Comparison of ENCODE assay signal across 12 cellular contexts in genomic region chrY:12661607-12661973, GRCh38. TPM values are rescaled to one million over a fixed set of nuclear protein-coding genes. Genes with fewer than 3 reads are reported as not detected.
A peak's percentile ranks its signal among the peaks of the same experiment; 100 is the strongest.
DNase-seq lines count a peak whose midpoint lies in the region; ATAC-seq and TF ChIP-seq lines count a peak whose summit lies in the region.
"Had no signal": no experiment of that assay in that cellular context is flagged by ENCODE, and none has a peak within 500 bp of the region (broad histone marks: within the 10 kb centered on the region; RNA-seq: fewer than 3 reads in every experiment).

No MANE protein-coding gene starts in this region.

- TF ChIP-seq CTCF in foreskin keratinocyte (conservative IDR thresholded peaks at IDR 0.05), result no peak
- no peak for TF ChIP-seq CTCF in PC-3 (conservative IDR thresholded peaks at IDR 0.05; ENCODE audit: low read depth, low read length)

- H3K9me2 ChIP-seq in PC-3 (replicated peaks; ENCODE audit: low read length), result no peaks in the 10 kb centered on the region

- no peaks in the 10 kb centered on the region for H3K4me1 ChIP-seq in NT2/D1 (ENCODE audit: insufficient read depth, insufficient read length)
- H3K4me1 ChIP-seq in foreskin keratinocyte, result no peaks in the 10 kb centered on the region
- no peaks in the 10 kb centered on the region for H3K4me1 ChIP-seq in PC-3 (ENCODE audit: insufficient read depth, low read length)

- DNase-seq in activated CD8-positive, alpha-beta memory T cell treated with anti-CD3 and anti-CD28 coated beads, Interleukin-2, amount 50 U/mL, for 48 hours, result peak; percentile 45
- DNase-seq in activated CD8-positive, alpha-beta memory T cell treated with anti-CD3 and anti-CD28 coated beads, Interleukin-2, amount 50 U/mL, for 4 hours, result no peak
- DNase-seq in NT2/D1 (ENCODE audit: low read depth, low spot score) (no peak), foreskin keratinocyte (peak in 1 of 2 donors; percentile 43), superior temporal gyrus (ENCODE audit: extremely low spot score) (peak; percentile 28), sciatic nerve (ENCODE audit: low spot score) (no peak), PC-3 (no peak), DMS53 (lab: John Stamatoyannopoulos, UW) (no peak)
- DNase-seq: NCI-H1105; stimulated activated naive B cell treated with anti-CD40 and anti-IgM and Interleukin-4, amounts not matched to agents 10 μg/mL and 1 μg/mL and 100 μg/mL, for 72 hours had no signal

- H3K79me2 ChIP-seq in PC-3 (ENCODE audit: low read length), result no peaks in the 10 kb centered on the region

- no peak overlapping the region for H2AFZ ChIP-seq in PC-3 (ENCODE audit: low read length)

- H3K36me3 ChIP-seq in NT2/D1 (ENCODE audit: insufficient read depth, insufficient read length, low read length), result peaks cover 3% of the 10 kb centered on the region
- no peaks in the 10 kb centered on the region for H3K36me3 ChIP-seq in PC-3 (ENCODE audit: low read depth, low read length)

- peak; percentile 24 for ATAC-seq in foreskin keratinocyte
- ATAC-seq in sciatic nerve, result no peak
- ATAC-seq in PC-3, result no peak

- CTCF ChIA-PET in PC-3 (lab: Charles Lee), result no interaction called here

- H3K9ac ChIP-seq in NT2/D1 (ENCODE audit: insufficient read length, low read depth) (peak overlapping the region; percentile 56), PC-3 (ENCODE audit: low read length) (no peak overlapping the region)

- H3F3A ChIP-seq in PC-3 (ENCODE audit: low read length, unreplicated experiment), result no peaks in the 10 kb centered on the region

- H3K27ac ChIP-seq in foreskin keratinocyte (peak overlapping the region; percentile 86), PC-3 (ENCODE audit: low read length) (no peak overlapping the region)
- H3K27ac ChIP-seq: C4-2B had no signal

- H3K27me3 ChIP-seq in NT2/D1 (ENCODE audit: insufficient read depth, insufficient read length), result no peaks in the 10 kb centered on the region
- no peaks in the 10 kb centered on the region for H3K27me3 ChIP-seq in foreskin keratinocyte
- no peaks in the 10 kb centered on the region for H3K27me3 ChIP-seq in PC-3 (ENCODE audit: low read length)

- H3K9me3 ChIP-seq in NT2/D1 (ENCODE audit: insufficient read depth, low read length), result no peaks in the 10 kb centered on the region
- H3K9me3 ChIP-seq in PC-3 (ENCODE audit: low read length), result no peaks in the 10 kb centered on the region

- no peaks in the 10 kb centered on the region for H4K20me1 ChIP-seq in PC-3 (ENCODE audit: low read length)

- intact Hi-C loops in sciatic nerve (cut with DNase I) (no loop called here), PC-3 (cut with micrococcal nuclease) (no loop called here)

- POLR2A ChIA-PET in PC-3 (lab: Charles Lee; ENCODE audit: unreplicated experiment), result no interaction called here

- no peak overlapping the region for H3K4me2 ChIP-seq in PC-3 (ENCODE audit: low read length)

- BruUV-seq in PC-3 (replicated peaks; lab: Mats Ljungman, UMichigan), result no TSS peak

- H3K4me3 ChIP-seq in NT2/D1 (ENCODE audit: insufficient read length, low read depth) (peak overlapping the region; percentile 42), PC-3 (ENCODE audit: low read length) (no peak overlapping the region)

RNA-seq across cellular contexts. Expression of gene USP9Y, which starts 39.4 kb away (rescaled TPM):
- total RNA-seq in foreskin keratinocyte, result 26.7 and 29.2 TPM in 2 replicates
- polyA plus RNA-seq in foreskin keratinocyte, result 9.6 and 9.7 TPM in 2 replicates
- not detected for total RNA-seq in sciatic nerve
- total RNA-seq in PC-3 (2014; rRNA removed), result not detected in 2 replicates
- total RNA-seq: occipital lobe had no signal

Comparison
In these comparisons a context has a peak if more than half of its experiments do, and no peak if none do; other contexts are left out.
1. DNase-seq: peak in activated CD8-positive, alpha-beta memory T cell treated with anti-CD3 and anti-CD28 coated beads, Interleukin-2, amount 50 U/mL, for 48 hours (single experiment) and superior temporal gyrus (single experiment); none in activated CD8-positive, alpha-beta memory T cell treated with anti-CD3 and anti-CD28 coated beads, Interleukin-2, amount 50 U/mL, for 4 hours (single experiment), NT2/D1 (single experiment), sciatic nerve (single experiment), PC-3 (single experiment) and DMS53 (single experiment).